8 cellular contexts compared by ENCODE assay signal in genomic region chr2:127637725-127638252, GRCh38. TPM values are rescaled to one million over a fixed set of nuclear protein-coding genes. Genes with fewer than 3 reads are reported as not detected.
DNase-seq lines count a peak whose midpoint lies in the region; ATAC-seq lines count a peak whose summit lies in the region.

No MANE protein-coding gene starts in this region.

- H3K27ac ChIP-seq in subcutaneous abdominal adipose tissue (ENCODE audit: low read depth, low read length): peak overlapping the region; percentile 65

- H3K27me3 ChIP-seq in subcutaneous abdominal adipose tissue (ENCODE audit: control insufficient read depth in 5 of 5, insufficient read depth in 4 of 5, low read length in 5 of 5): no peaks in the 10 kb centered on the region

- peaks cover 3% of the 10 kb centered on the region for H3K36me3 Mint-ChIP-seq in activated naive CD8-positive, alpha-beta T cell treated with anti-CD3 and anti-CD28 coated beads, Interleukin-2, amount 10 ng/mL, durations not matched to agents 7 days and 5 days

- H3K9ac ChIP-seq in subcutaneous abdominal adipose tissue (ENCODE audit: low read length in 5 of 5): peak overlapping the region in 1 of 5 donors; percentile 11

- H3K9me3 Mint-ChIP-seq in activated naive CD8-positive, alpha-beta T cell treated with anti-CD3 and anti-CD28 coated beads, Interleukin-2, amount 10 ng/mL, durations not matched to agents 7 days and 5 days: no peaks in the 10 kb centered on the region

- peak overlapping the region in 4 of 5 donors; percentile 8 to 22 (median 14) for H3K4me3 ChIP-seq in subcutaneous abdominal adipose tissue (ENCODE audit: low read depth in 1 of 5, low read length in 5 of 5)

- peak overlapping the region; percentile 71 for H3K4me3 Mint-ChIP-seq in activated naive CD8-positive, alpha-beta T cell treated with anti-CD3 and anti-CD28 coated beads, Interleukin-2, amount 10 ng/mL, durations not matched to agents 7 days and 5 days

- H3K27ac Mint-ChIP-seq in activated naive CD8-positive, alpha-beta T cell treated with anti-CD3 and anti-CD28 coated beads, Interleukin-2, amount 10 ng/mL, durations not matched to agents 7 days and 5 days: peak overlapping the region; percentile 88

- POLR2A ChIA-PET in activated naive CD8-positive, alpha-beta T cell treated with anti-CD3 and anti-CD28 coated beads, Interleukin-2, amount 10 ng/mL, durations not matched to agents 7 days and 5 days (lab: Charles Lee): no interaction called here

- peaks cover 28% of the 10 kb centered on the region for H3K4me1 Mint-ChIP-seq in activated naive CD8-positive, alpha-beta T cell treated with anti-CD3 and anti-CD28 coated beads, Interleukin-2, amount 10 ng/mL, durations not matched to agents 7 days and 5 days

- H3K36me3 ChIP-seq in subcutaneous abdominal adipose tissue (ENCODE audit: control insufficient read depth in 5 of 5, insufficient read depth in 5 of 5, low read length in 5 of 5): peaks cover 0 to 31% (median 11%) of the 10 kb centered on the region in 5 donors

- H3K9me3 ChIP-seq in subcutaneous abdominal adipose tissue (ENCODE audit: control insufficient read depth in 5 of 5, low read length in 5 of 5): no peaks in the 10 kb centered on the region

- no peaks in the 10 kb centered on the region for H3K27me3 Mint-ChIP-seq in activated naive CD8-positive, alpha-beta T cell treated with anti-CD3 and anti-CD28 coated beads, Interleukin-2, amount 10 ng/mL, durations not matched to agents 7 days and 5 days

- DNase-seq in AG08395 (ENCODE audit: low spot score): peak; percentile 88
- peak; percentile 67 for DNase-seq in HS-5 (ENCODE audit: low read depth)
- DNase-seq in activated naive CD8-positive, alpha-beta T cell treated with anti-CD3 and anti-CD28 coated beads, Interleukin-2, amount 10 ng/mL, durations not matched to agents 7 days and 5 days: no peak
- DNase-seq in iPS DF 4.7 (ENCODE audit: extremely low read depth, low spot score): peak; percentile 41

- H3K4me1 ChIP-seq in subcutaneous abdominal adipose tissue (ENCODE audit: control insufficient read depth in 5 of 5, insufficient read depth in 5 of 5, low read length in 5 of 5): peaks cover 11 to 90% (median 37%) of the 10 kb centered on the region in 5 donors

- no peak for ATAC-seq in activated naive CD8-positive, alpha-beta T cell treated with anti-CD3 and anti-CD28 coated beads, Interleukin-2, amount 10 ng/mL, durations not matched to agents 7 days and 5 days (ENCODE audit: low read depth)
- no peak for ATAC-seq in HG02973 (IDR thresholded peaks at IDR 0.05; ENCODE audit: unreplicated experiment)
- no peak for ATAC-seq in HG03460 (IDR thresholded peaks at IDR 0.05; ENCODE audit: unreplicated experiment)
- no peak for ATAC-seq in HG02571 (IDR thresholded peaks at IDR 0.05; ENCODE audit: unreplicated experiment)

RNA-seq across cellular contexts. Expression of gene GPR17, which starts 8.2 kb away (rescaled TPM):
- total RNA-seq in activated naive CD8-positive, alpha-beta T cell treated with anti-CD3 and anti-CD28 coated beads, Interleukin-2, amount 10 ng/mL, durations not matched to agents 7 days and 5 days: not detected

RNA-seq across cellular contexts. Expression of gene LIMS2, which starts 37.5 kb away (rescaled TPM):
- 10 to 100 TPM; 21.7 to 24.9 TPM for total RNA-seq in activated naive CD8-positive, alpha-beta T cell treated with anti-CD3 and anti-CD28 coated beads, Interleukin-2, amount 10 ng/mL, durations not matched to agents 7 days and 5 days
